In genomic region chr1:170377011-170377410, GRCh38 we compare ENCODE assay signal across 19 cellular contexts.
"Had no signal": no experiment of that assay in that cellular context is flagged by ENCODE, and none has a peak within 500 bp of the region (broad histone marks: within the 10 kb centered on the region; RNA-seq: fewer than 3 reads in every experiment).

No MANE protein-coding gene starts in this region.

- H3K4me1 Mint-ChIP-seq: activated CD4-positive, alpha-beta T cell treated with anti-CD3 and anti-CD28 coated beads, Interleukin-2, amount 10 ng/mL, durations not matched to agents 24 days and 14 days; activated naive CD4-positive, alpha-beta T cell treated with anti-CD3 and anti-CD28 coated beads, Interleukin-2, amount 10 ng/mL, durations not matched to agents 7 days and 5 days; activated naive CD8-positive, alpha-beta T cell treated with anti-CD3 and anti-CD28 coated beads, Interleukin-2, amount 50 U/mL, for 24 hours; central memory CD8-positive, alpha-beta T cell had no signal

- H3K4me3 ChIP-seq: coronary artery, gastroesophageal sphincter, heart left ventricle, lung, tibial nerve had no signal

- ATAC-seq: activated CD8-positive, alpha-beta T cell treated with anti-CD3 and anti-CD28 coated beads for 36 hours; activated naive CD8-positive, alpha-beta T cell treated with anti-CD3 and anti-CD28 coated beads, Interleukin-2, amount 50 U/mL, for 24 hours; activated T-cell treated with anti-CD3 and anti-CD28 coated beads, Interleukin-2, amount 50 U/mL, for 4 hours; gastroesophageal sphincter; heart left ventricle; left lobe of liver; natural killer cell treated with Interleukin-12 subunit alpha and Interleukin-12 subunit beta and Interleukin-15 and Interleukin-18, amount 100 ng/mL, for 72 hours; stimulated activated naive CD8-positive, alpha-beta T cell treated with anti-CD3 and anti-CD28 coated beads, Interleukin-15, Interleukin-2, amounts not matched to agents 100 U/mL and 50 U/mL, for 24 hours had no signal

- H3K36me3 ChIP-seq: gastroesophageal sphincter, heart left ventricle, neutrophil, tibial nerve had no signal

- H3K4me3 Mint-ChIP-seq: activated CD4-positive, alpha-beta T cell treated with anti-CD3 and anti-CD28 coated beads, Interleukin-2, amount 10 ng/mL, durations not matched to agents 24 days and 14 days; activated CD8-positive, alpha-beta T cell treated with anti-CD3 and anti-CD28 coated beads for 36 hours; activated naive CD4-positive, alpha-beta T cell treated with anti-CD3 and anti-CD28 coated beads, Interleukin-2, amount 10 ng/mL, durations not matched to agents 7 days and 5 days; activated naive CD8-positive, alpha-beta T cell treated with anti-CD3 and anti-CD28 coated beads, Interleukin-2, amount 50 U/mL, for 24 hours; activated T-cell treated with anti-CD3 and anti-CD28 coated beads, Interleukin-2, amount 50 U/mL, for 4 hours; central memory CD8-positive, alpha-beta T cell; natural killer cell treated with Interleukin-12 subunit alpha and Interleukin-12 subunit beta and Interleukin-15 and Interleukin-18, amount 100 ng/mL, for 72 hours had no signal

- H3K9me3 Mint-ChIP-seq: activated CD4-positive, alpha-beta T cell treated with anti-CD3 and anti-CD28 coated beads, Interleukin-2, amount 10 ng/mL, durations not matched to agents 24 days and 14 days; activated CD8-positive, alpha-beta T cell treated with anti-CD3 and anti-CD28 coated beads for 36 hours; activated naive CD4-positive, alpha-beta T cell treated with anti-CD3 and anti-CD28 coated beads, Interleukin-2, amount 10 ng/mL, durations not matched to agents 7 days and 5 days; activated T-cell treated with anti-CD3 and anti-CD28 coated beads, Interleukin-2, amount 50 U/mL, for 4 hours; central memory CD8-positive, alpha-beta T cell; natural killer cell treated with Interleukin-12 subunit alpha and Interleukin-12 subunit beta and Interleukin-15 and Interleukin-18, amount 100 ng/mL, for 72 hours had no signal

- H3K27me3 ChIP-seq: gastroesophageal sphincter, heart left ventricle, neutrophil, tibial nerve had no signal

- DNase-seq: activated CD4-positive, alpha-beta T cell treated with anti-CD3 and anti-CD28 coated beads, Interleukin-2, amount 10 ng/mL, durations not matched to agents 24 days and 14 days; activated CD8-positive, alpha-beta T cell treated with anti-CD3 and anti-CD28 coated beads for 36 hours; activated naive CD4-positive, alpha-beta T cell treated with anti-CD3 and anti-CD28 coated beads, Interleukin-2, amount 10 ng/mL, durations not matched to agents 7 days and 5 days; activated naive CD8-positive, alpha-beta T cell treated with anti-CD3 and anti-CD28 coated beads, Interleukin-2, amount 50 U/mL, for 24 hours; activated T-cell treated with anti-CD3 and anti-CD28 coated beads, Interleukin-2, amount 50 U/mL, for 4 hours; aorta; heart left ventricle; kidney; stimulated activated CD4-positive, alpha-beta T cell treated with anti-CD3 and anti-CD28 coated beads, Interleukin-12 subunit alpha, Interleukin-12 subunit beta, amount 100 ng/mL, for 4 hours; stimulated activated CD4-positive, alpha-beta T cell treated with anti-CD3 and anti-CD28 coated beads, Interleukin-2, amount 100 ng/mL, for 24 hours; stimulated activated naive CD8-positive, alpha-beta T cell treated with anti-CD3 and anti-CD28 coated beads, Interleukin-15, Interleukin-2, amounts not matched to agents 100 U/mL and 50 U/mL, for 24 hours had no signal

- H3K9me3 ChIP-seq: gastroesophageal sphincter, heart left ventricle, neutrophil, tibial nerve had no signal

- H3K27ac ChIP-seq: gastroesophageal sphincter, heart left ventricle, neutrophil, tibial nerve had no signal

- H3K36me3 Mint-ChIP-seq: activated naive CD4-positive, alpha-beta T cell treated with anti-CD3 and anti-CD28 coated beads, Interleukin-2, amount 10 ng/mL, durations not matched to agents 7 days and 5 days; natural killer cell treated with Interleukin-12 subunit alpha and Interleukin-12 subunit beta and Interleukin-15 and Interleukin-18, amount 100 ng/mL, for 72 hours had no signal

- H3K27me3 Mint-ChIP-seq: activated CD4-positive, alpha-beta T cell treated with anti-CD3 and anti-CD28 coated beads, Interleukin-2, amount 10 ng/mL, durations not matched to agents 24 days and 14 days; activated naive CD4-positive, alpha-beta T cell treated with anti-CD3 and anti-CD28 coated beads, Interleukin-2, amount 10 ng/mL, durations not matched to agents 7 days and 5 days had no signal

- H3K27ac Mint-ChIP-seq: activated CD4-positive, alpha-beta T cell treated with anti-CD3 and anti-CD28 coated beads, Interleukin-2, amount 10 ng/mL, durations not matched to agents 24 days and 14 days; activated CD8-positive, alpha-beta T cell treated with anti-CD3 and anti-CD28 coated beads for 36 hours; activated naive CD4-positive, alpha-beta T cell treated with anti-CD3 and anti-CD28 coated beads, Interleukin-2, amount 10 ng/mL, durations not matched to agents 7 days and 5 days; activated naive CD8-positive, alpha-beta T cell treated with anti-CD3 and anti-CD28 coated beads, Interleukin-2, amount 50 U/mL, for 24 hours; natural killer cell treated with Interleukin-12 subunit alpha and Interleukin-12 subunit beta and Interleukin-15 and Interleukin-18, amount 100 ng/mL, for 72 hours had no signal
